In the genomic region with DNA sequence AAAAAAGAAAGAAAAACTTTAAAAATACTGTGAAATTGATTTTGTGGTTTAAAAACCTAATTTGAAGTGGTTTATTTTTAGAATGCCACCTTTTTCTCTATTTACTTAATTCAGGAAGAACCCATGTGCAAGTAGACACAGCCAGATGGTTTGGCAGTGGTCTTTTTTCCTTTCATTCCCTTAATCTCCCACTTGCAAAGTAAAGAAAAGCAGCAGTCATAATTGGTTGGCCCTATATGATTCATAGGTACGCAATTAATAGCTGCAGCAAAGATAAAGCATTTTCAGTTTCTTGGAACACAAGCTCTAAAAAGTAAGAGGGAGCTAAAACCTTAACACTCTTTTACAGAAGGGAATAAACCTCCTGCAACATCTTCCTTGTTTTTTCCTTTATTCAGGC, we compare ENCODE assay signal across 17 cellular contexts.
DNase-seq lines count a peak whose midpoint lies in the region; ATAC-seq, FAIRE-seq and TF ChIP-seq lines count a peak whose summit lies in the region.
"Had no signal": no experiment of that assay in that cellular context is flagged by ENCODE, and none has a peak within 500 bp of the region (broad histone marks: within the 10 kb centered on the region; RNA-seq: fewer than 3 reads in every experiment).

No MANE protein-coding gene starts in this region.

- no peak overlapping the region for H3K4me3 Mint-ChIP-seq in astrocyte (ENCODE audit: unreplicated experiment)
- H3K4me3 Mint-ChIP-seq: CD14-positive monocyte; CD8-positive, alpha-beta T cell had no signal

- TF ChIP-seq CTCF in astrocyte (IDR thresholded peaks at IDR 0.05; ENCODE audit: insufficient read depth, low read depth, low read length), result no peak
- TF ChIP-seq CTCF in adrenal gland (IDR thresholded peaks at IDR 0.05), result no peak
- TF ChIP-seq CTCF in PC-3 (conservative IDR thresholded peaks at IDR 0.05; ENCODE audit: low read depth, low read length), result no peak

- H3K27ac ChIP-seq in astrocyte (ENCODE audit: low read depth, low read length) (no peak overlapping the region), small intestine (ENCODE audit: low read depth in 1 of 2, low read length in 1 of 2) (no peak overlapping the region), adrenal gland (no peak overlapping the region), PC-3 (ENCODE audit: low read length) (no peak overlapping the region)
- H3K27ac ChIP-seq: A549 had no signal

- H3K4me3 ChIP-seq in astrocyte (ENCODE audit: insufficient read depth, low read depth, low read length) (no peak overlapping the region), small intestine (ENCODE audit: low read depth in 1 of 2, low read length in 2 of 2) (no peak overlapping the region), adrenal gland (no peak overlapping the region), PC-3 (ENCODE audit: low read length) (no peak overlapping the region)
- H3K4me3 ChIP-seq: A549 had no signal

- POLR2A ChIA-PET in PC-3 (lab: Charles Lee; ENCODE audit: unreplicated experiment), result no interaction called here

- H3K9me3 Mint-ChIP-seq in astrocyte (ENCODE audit: unreplicated experiment), result no peaks in the 10 kb centered on the region

- WGBS in small intestine, 3 donors, result 33 to 80% (median 42%) methylated on average over 1 of the region's 1 CpG
- 41 to 82% (median 62%) methylated on average over 1 of the region's 1 CpG for WGBS in adrenal gland, 4 donors

- peak; percentile 89 for DNase-seq in NCI-H69 (lab: John Stamatoyannopoulos, UW)
- peak; percentile 16 for DNase-seq in astrocyte (ENCODE audit: low read depth)
- no peak for DNase-seq in small intestine
- no peak for DNase-seq in iPS-NIHi11 (ENCODE audit: low spot score)
- no peak for DNase-seq in adrenal gland
- no peak for DNase-seq in PC-3
- DNase-seq: CD8-positive, alpha-beta T cell; COR-L47; DMS53; GF-D8; HCEC 1CT had no signal

- no peaks in the 10 kb centered on the region for H3K9me3 ChIP-seq in astrocyte (ENCODE audit: insufficient read depth, low read depth, low read length)
- H3K9me3 ChIP-seq in small intestine (ENCODE audit: control insufficient read depth, low read depth), result no peaks in the 10 kb centered on the region
- H3K9me3 ChIP-seq in adrenal gland (replicated peaks in 1 of 3), result no peaks in the 10 kb centered on the region
- no peaks in the 10 kb centered on the region for H3K9me3 ChIP-seq in PC-3 (ENCODE audit: low read length)
- H3K9me3 ChIP-seq: A549 had no signal

- intact Hi-C loops in adrenal gland (cut with DNase I) (no loop called here), PC-3 (cut with micrococcal nuclease) (no loop called here)

- H3F3A ChIP-seq in PC-3 (ENCODE audit: low read length, unreplicated experiment), result no peaks in the 10 kb centered on the region

- no peaks in the 10 kb centered on the region for H3K36me3 Mint-ChIP-seq in astrocyte (ENCODE audit: low read depth, unreplicated experiment)
- H3K36me3 Mint-ChIP-seq: CD14-positive monocyte; CD8-positive, alpha-beta T cell had no signal

- no peaks in the 10 kb centered on the region for H3K36me3 ChIP-seq in astrocyte (ENCODE audit: insufficient read depth, low read length)
- H3K36me3 ChIP-seq in small intestine (ENCODE audit: control insufficient read depth in 2 of 2, insufficient read depth in 2 of 2, low read length in 2 of 2), result no peaks in the 10 kb centered on the region
- no peaks in the 10 kb centered on the region for H3K36me3 ChIP-seq in adrenal gland (replicated peaks in 1 of 2)
- H3K36me3 ChIP-seq in PC-3 (ENCODE audit: low read depth, low read length), result no peaks in the 10 kb centered on the region

- H3K27me3 ChIP-seq in astrocyte (ENCODE audit: insufficient read depth, low read length) (no peaks in the 10 kb centered on the region), small intestine (ENCODE audit: control insufficient read depth in 2 of 2, insufficient read depth in 2 of 2, low read length in 2 of 2) (no peaks in the 10 kb centered on the region), adrenal gland (no peaks in the 10 kb centered on the region), PC-3 (ENCODE audit: low read length) (no peaks in the 10 kb centered on the region)

- H3K4me1 ChIP-seq in astrocyte (ENCODE audit: insufficient read depth, low read length), result no peaks in the 10 kb centered on the region
- H3K4me1 ChIP-seq in small intestine (ENCODE audit: control insufficient read depth in 2 of 2, insufficient read depth in 1 of 2, low read depth in 1 of 2, low read length in 1 of 2), result no peaks in the 10 kb centered on the region
- H3K4me1 ChIP-seq in adrenal gland (replicated peaks in 1 of 2), result no peaks in the 10 kb centered on the region
- peaks cover 10% of the 10 kb centered on the region for H3K4me1 ChIP-seq in PC-3 (ENCODE audit: insufficient read depth, low read length)
- H3K4me1 ChIP-seq: A549 had no signal

- no peak overlapping the region for H3K27ac Mint-ChIP-seq in astrocyte (ENCODE audit: unreplicated experiment)
- H3K27ac Mint-ChIP-seq: CD8-positive, alpha-beta T cell had no signal

- TF ChIP-seq POLR2A in adrenal gland (IDR thresholded peaks at IDR 0.05), result no peak

- H4K20me1 ChIP-seq in astrocyte (ENCODE audit: insufficient read depth, low read length), result no peaks in the 10 kb centered on the region
- H4K20me1 ChIP-seq in PC-3 (ENCODE audit: low read length), result no peaks in the 10 kb centered on the region

- H3K4me2 ChIP-seq in astrocyte (ENCODE audit: low read length), result no peak overlapping the region
- no peak overlapping the region for H3K4me2 ChIP-seq in PC-3 (ENCODE audit: low read length)
- H3K4me2 ChIP-seq: A549 had no signal

- peak; percentile 29 for ATAC-seq in esophagus mucosa
- no peak; the same call in 1 of the 2 replicates for ATAC-seq in PC-3
- ATAC-seq: A549; CD8-positive, alpha-beta T cell; HepG2 had no signal

- BruUV-seq in PC-3 (replicated peaks; lab: Mats Ljungman, UMichigan), result no TSS peak

- CTCF ChIA-PET in PC-3 (lab: Charles Lee), result no interaction called here

- no peaks in the 10 kb centered on the region for H3K79me2 ChIP-seq in astrocyte (ENCODE audit: insufficient read depth, low read length)
- no peaks in the 10 kb centered on the region for H3K79me2 ChIP-seq in PC-3 (ENCODE audit: low read length)

- FAIRE-seq in astrocyte (lab: Jason Lieb, UNC) (no peak), small intestine (lab: Jason Lieb, UNC) (peak; percentile 5)
- FAIRE-seq: A549, D721Med, HepG2, HTR-8/SVneo had no signal

- H3K27me3 Mint-ChIP-seq in astrocyte (ENCODE audit: low read depth, unreplicated experiment), result no peaks in the 10 kb centered on the region

- no peak overlapping the region for H3K9ac ChIP-seq in astrocyte (ENCODE audit: low read length)
- no peak overlapping the region for H3K9ac ChIP-seq in PC-3 (ENCODE audit: low read length)

- H3K4me1 Mint-ChIP-seq in astrocyte (ENCODE audit: low read depth, unreplicated experiment), result no peaks in the 10 kb centered on the region
- H3K4me1 Mint-ChIP-seq: CD14-positive monocyte had no signal

- no peak overlapping the region for H2AFZ ChIP-seq in astrocyte (ENCODE audit: low read depth, low read length)
- H2AFZ ChIP-seq in PC-3 (ENCODE audit: low read length), result no peak overlapping the region

- no peaks in the 10 kb centered on the region for H3K9me2 ChIP-seq in PC-3 (replicated peaks; ENCODE audit: low read length)

Comparison
In these comparisons a context has a peak if more than half of its experiments do, and no peak if none do; other contexts are left out.
1. DNase-seq: peak in NCI-H69 (single experiment) and astrocyte (single experiment); none in small intestine (single experiment), iPS-NIHi11 (single experiment), adrenal gland (0 of 7) and PC-3 (single experiment).